In genomic region chr3:5666455-5666854, GRCh38 we compare ENCODE assay signal across 23 cellular contexts.
"Had no signal": no experiment of that assay in that cellular context is flagged by ENCODE, and none has a peak within 500 bp of the region (broad histone marks: within the 10 kb centered on the region; RNA-seq: fewer than 3 reads in every experiment).

No MANE protein-coding gene starts in this region.

- H3K4me2 ChIP-seq: SK-N-SH had no signal

- H3K4me3 ChIP-seq: MG63 had no signal

- DNase-seq: Karpas-422, KG1, MG63, NCI-H1092 treated with DMSO at 0.1 percent for 48 hours, NCI-H1436, NCI-H187, NCI-H2029, NCI-H2081 treated with DMSO at 0.1 percent for 48 hours, NCI-H226, NCI-H446, NCI-H510A, NCI-H524 treated with DMSO at 0.1 percent for 48 hours, NCI-H69, NCI-H774, PC-3, SHP77, SK-N-SH, T-helper 1 cell, T-helper 17 cell had no signal

- FAIRE-seq: HTR-8/SVneo had no signal

- H3K27me3 ChIP-seq: MG63 had no signal

- H3K9ac ChIP-seq: SK-N-SH had no signal

- H3K36me3 ChIP-seq: MG63 had no signal

- H3K27ac ChIP-seq: HL-60, RWPE1 had no signal

- ATAC-seq: Panc1, PC-3, T-helper 17 cell had no signal

- H3K9me3 ChIP-seq: MG63, SK-N-SH had no signal
